Comparison of ENCODE assay signal across 16 cellular contexts in genomic region chr9:20436475-20437195, GRCh38.
DNase-seq lines count a peak whose midpoint lies in the region; ATAC-seq, FAIRE-seq and TF ChIP-seq lines count a peak whose summit lies in the region.
"Had no signal": no experiment of that assay in that cellular context is flagged by ENCODE, and none has a peak within 500 bp of the region (broad histone marks: within the 10 kb centered on the region; RNA-seq: fewer than 3 reads in every experiment).

No MANE protein-coding gene starts in this region.

- no peak overlapping the region for H2AK5ac ChIP-seq in H1 (ENCODE audit: low read depth, low read length)

- no peak overlapping the region for H3K56ac ChIP-seq in H1 (replicated peaks; ENCODE audit: insufficient read length, low read depth, low read length)

- H3K79me2 ChIP-seq in GM23248 (ENCODE audit: insufficient read depth): no peaks in the 10 kb centered on the region; the same call in 1 of the 2 replicates
- no peaks in the 10 kb centered on the region for H3K79me2 ChIP-seq in H1 (ENCODE audit: control insufficient read depth in 1 of 2, insufficient read depth in 2 of 2, low read length in 2 of 2)

- CTCF ChIA-PET in activated CD4-positive, alpha-beta T cell treated with anti-CD3 and anti-CD28 coated beads for 36 hours (lab: Charles Lee): interaction anchor here (0.7 to 1.7 kb wide), 4 partner anchors 10 to 165 kb away, joined by 3 to 4 read pairs (median 4); no protein-coding TSS in a partner anchor
- CTCF ChIA-PET in H1 (lab: Charles Lee; ENCODE audit: partially characterized antibody): interaction anchor here (1.7 to 1.8 kb wide), 2 partner anchors 19 to 63 kb away, joined by 3 to 5 read pairs; no protein-coding TSS in a partner anchor

- no peaks in the 10 kb centered on the region for H4K20me1 ChIP-seq in GM23248 (ENCODE audit: insufficient read depth)
- H4K20me1 ChIP-seq in H1 (replicated peaks in 1 of 2; ENCODE audit: control insufficient read depth in 1 of 2, insufficient read depth in 2 of 2, low read length in 2 of 2): no peaks in the 10 kb centered on the region
- H4K20me1 ChIP-seq: BLaER1 treated with 17β-estradiol and CSF1 and Interleukin-3, amounts not matched to agents 10 nM and 100 nM had no signal

- H2BK5ac ChIP-seq in H1 (ENCODE audit: low read depth, low read length): no peak overlapping the region

- no peaks in the 10 kb centered on the region for H3K27me3 Mint-ChIP-seq in activated CD4-positive, alpha-beta T cell treated with anti-CD3 and anti-CD28 coated beads for 36 hours
- no peaks in the 10 kb centered on the region for H3K27me3 Mint-ChIP-seq in activated CD4-positive, alpha-beta T cell treated with anti-CD3 and anti-CD28 coated beads, Interleukin-2, amount 10 ng/mL, durations not matched to agents 24 days and 14 days
- H3K27me3 Mint-ChIP-seq in activated naive CD8-positive, alpha-beta T cell treated with anti-CD3 and anti-CD28 coated beads, Interleukin-2, amount 50 U/mL, for 24 hours: no peaks in the 10 kb centered on the region
- H3K27me3 Mint-ChIP-seq in activated naive CD8-positive, alpha-beta T cell treated with anti-CD3 and anti-CD28 coated beads for 36 hours: no peaks in the 10 kb centered on the region
- H3K27me3 Mint-ChIP-seq: CD4-positive, CD25-positive, alpha-beta regulatory T cell had no signal

- no peak overlapping the region for H4K8ac ChIP-seq in H1 (ENCODE audit: extremely low read depth, insufficient read depth, low read length)

- in situ Hi-C loops in GM23248 (cut with MboI): no loop called here

- no peaks in the 10 kb centered on the region for H3K9me3 ChIP-seq in GM23248 (ENCODE audit: low read depth)
- H3K9me3 ChIP-seq in H1 (ENCODE audit: insufficient read depth in 2 of 2, low read depth in 1 of 2, low read length in 1 of 2): no peaks in the 10 kb centered on the region
- H3K9me3 ChIP-seq: BLaER1 treated with 17β-estradiol and CSF1 and Interleukin-3, amounts not matched to agents 10 nM and 100 nM; HAP-1 had no signal

- no peaks in the 10 kb centered on the region for H3K79me1 ChIP-seq in H1 (ENCODE audit: low read depth, low read length)

- peaks cover 21% of the 10 kb centered on the region for H3K4me1 Mint-ChIP-seq in activated CD4-positive, alpha-beta T cell treated with anti-CD3 and anti-CD28 coated beads for 36 hours
- peaks cover 23% of the 10 kb centered on the region for H3K4me1 Mint-ChIP-seq in activated CD4-positive, alpha-beta T cell treated with anti-CD3 and anti-CD28 coated beads, Interleukin-2, amount 10 ng/mL, durations not matched to agents 24 days and 14 days
- H3K4me1 Mint-ChIP-seq in activated naive CD8-positive, alpha-beta T cell treated with anti-CD3 and anti-CD28 coated beads, Interleukin-2, amount 50 U/mL, for 24 hours: peaks cover 41% of the 10 kb centered on the region
- peaks cover 24% of the 10 kb centered on the region for H3K4me1 Mint-ChIP-seq in activated naive CD8-positive, alpha-beta T cell treated with anti-CD3 and anti-CD28 coated beads for 36 hours

- 96 to 98% methylated on average over 1 of the region's 1 CpG for WGBS in GM23248 (ENCODE audit: low coverage in 1 of 2, low lambda C conversion rate in 2 of 2, missing lambda C conversion rate in 2 of 2), 2 experiments
- WGBS in H1 (ENCODE audit: extremely low coverage in 1 of 2, insufficient coverage in 1 of 2, insufficient read length in 1 of 2, insufficient replicate concordance in 2 of 2, low coverage in 1 of 2, low lambda C conversion rate in 2 of 2, missing lambda C conversion rate in 1 of 2), 2 experiments: 92% methylated on average over 1 of the region's 1 CpG; no CpG with 5 or more reads in 1 of the 2 experiments

- no peak overlapping the region for H2BK20ac ChIP-seq in H1 (ENCODE audit: low read length)

- H2BK15ac ChIP-seq in H1 (ENCODE audit: low read length): no peak overlapping the region

- H3K27ac Mint-ChIP-seq in activated CD4-positive, alpha-beta T cell treated with anti-CD3 and anti-CD28 coated beads for 36 hours: no peak overlapping the region
- no peak overlapping the region for H3K27ac Mint-ChIP-seq in activated CD4-positive, alpha-beta T cell treated with anti-CD3 and anti-CD28 coated beads, Interleukin-2, amount 10 ng/mL, durations not matched to agents 24 days and 14 days
- no peak overlapping the region for H3K27ac Mint-ChIP-seq in activated naive CD8-positive, alpha-beta T cell treated with anti-CD3 and anti-CD28 coated beads, Interleukin-2, amount 50 U/mL, for 24 hours
- H3K27ac Mint-ChIP-seq in activated naive CD8-positive, alpha-beta T cell treated with anti-CD3 and anti-CD28 coated beads for 36 hours: no peak overlapping the region

- H2BK120ac ChIP-seq in H1 (replicated peaks; ENCODE audit: low read depth, low read length): no peak overlapping the region

- H2BK12ac ChIP-seq in H1 (ENCODE audit: low read depth, low read length): no peak overlapping the region

- ATAC-seq in activated CD4-positive, alpha-beta T cell treated with anti-CD3 and anti-CD28 coated beads for 36 hours: peak; percentile 82
- peak; percentile 38 for ATAC-seq in activated naive CD8-positive, alpha-beta T cell treated with anti-CD3 and anti-CD28 coated beads, Interleukin-2, amount 50 U/mL, for 24 hours

- H3K14ac ChIP-seq in H1 (ENCODE audit: insufficient read length): no peak overlapping the region

- TF ChIP-seq POLR2A in H1 (IDR thresholded peaks at IDR 0.05; ENCODE audit: control extremely low read depth in 1 of 2, low read depth in 2 of 2, low read length in 2 of 2): no peak

- H3K23me2 ChIP-seq in H1 (ENCODE audit: low read depth, low read length): no peaks in the 10 kb centered on the region

- H2AFZ ChIP-seq in GM23248: no peak overlapping the region
- H2AFZ ChIP-seq in H1 (ENCODE audit: low read length): no peak overlapping the region

- peak overlapping the region; percentile 23; the same call in 1 of the 2 replicates for H3K27ac ChIP-seq in GM23248
- no peak overlapping the region for H3K27ac ChIP-seq in H1 (ENCODE audit: low read depth, low read length)
- H3K27ac ChIP-seq: BLaER1 treated with 17β-estradiol and CSF1 and Interleukin-3, amounts not matched to agents 10 nM and 100 nM; HL-60 had no signal

- no peak for FAIRE-seq in H1 (lab: Jason Lieb, UNC)

- no peak for TF ChIP-seq EP300 in H1 (IDR thresholded peaks at IDR 0.05; ENCODE audit: borderline replicate concordance in 1 of 2, low read depth in 2 of 2, low read length in 2 of 2)

- H3K9me3 Mint-ChIP-seq in activated CD4-positive, alpha-beta T cell treated with anti-CD3 and anti-CD28 coated beads for 36 hours (ENCODE audit: low read depth): no peaks in the 10 kb centered on the region
- no peaks in the 10 kb centered on the region for H3K9me3 Mint-ChIP-seq in activated CD4-positive, alpha-beta T cell treated with anti-CD3 and anti-CD28 coated beads, Interleukin-2, amount 10 ng/mL, durations not matched to agents 24 days and 14 days
- H3K9me3 Mint-ChIP-seq in activated naive CD8-positive, alpha-beta T cell treated with anti-CD3 and anti-CD28 coated beads, Interleukin-2, amount 50 U/mL, for 24 hours: no peaks in the 10 kb centered on the region
- H3K9me3 Mint-ChIP-seq in activated naive CD8-positive, alpha-beta T cell treated with anti-CD3 and anti-CD28 coated beads for 36 hours: no peaks in the 10 kb centered on the region

- no peak overlapping the region for H3K23ac ChIP-seq in H1 (ENCODE audit: insufficient read length)

- H3F3A ChIP-seq in GM23248 (ENCODE audit: insufficient read depth): no peaks in the 10 kb centered on the region

- H3K27me3 ChIP-seq in GM23248 (replicated peaks; ENCODE audit: insufficient read depth) (no peaks in the 10 kb centered on the region), H1 (replicated peaks in 1 of 4; ENCODE audit: control insufficient read depth in 3 of 4, extremely low read depth in 1 of 4, insufficient read depth in 3 of 4, low read length in 3 of 4) (no peaks in the 10 kb centered on the region)
- H3K27me3 ChIP-seq: BLaER1 treated with 17β-estradiol and CSF1 and Interleukin-3, amounts not matched to agents 10 nM and 100 nM had no signal

- no peak overlapping the region for H3K4ac ChIP-seq in H1 (replicated peaks; ENCODE audit: insufficient read length, low read depth, low read length)

- H3K9ac ChIP-seq in GM23248: no peak overlapping the region
- H3K9ac ChIP-seq in H1 (replicated peaks in 1 of 4; ENCODE audit: extremely low read depth in 1 of 4, low read depth in 3 of 4, low read length in 3 of 4): no peak overlapping the region
- H3K9ac ChIP-seq: BLaER1 treated with 17β-estradiol and CSF1 and Interleukin-3, amounts not matched to agents 10 nM and 100 nM had no signal

- intact Hi-C loops in activated CD4-positive, alpha-beta T cell treated with anti-CD3 and anti-CD28 coated beads for 36 hours (cut with DNase I, micrococcal nuclease): no loop called here
- intact Hi-C loops in activated CD4-positive, alpha-beta T cell treated with anti-CD3 and anti-CD28 coated beads, Interleukin-2, amount 10 ng/mL, durations not matched to agents 24 days and 14 days (cut with micrococcal nuclease): loop anchor here (10.0 kb wide), 1 partner anchor 182 kb away; no protein-coding TSS in a partner anchor

- H3K4me2 ChIP-seq in GM23248 (ENCODE audit: unreplicated experiment): no peak overlapping the region
- H3K4me2 ChIP-seq in H1 (ENCODE audit: insufficient read depth in 1 of 2, low read depth in 2 of 2, low read length in 2 of 2): no peak overlapping the region
- H3K4me2 ChIP-seq: BLaER1 treated with 17β-estradiol and CSF1 and Interleukin-3, amounts not matched to agents 10 nM and 100 nM had no signal

- POLR2A ChIA-PET in activated CD4-positive, alpha-beta T cell treated with anti-CD3 and anti-CD28 coated beads for 36 hours (lab: Charles Lee): no interaction called here
- POLR2A ChIA-PET in H1 (lab: Charles Lee; ENCODE audit: partially characterized antibody): no interaction called here

- no peak overlapping the region for H3K4me3 Mint-ChIP-seq in activated CD4-positive, alpha-beta T cell treated with anti-CD3 and anti-CD28 coated beads for 36 hours
- no peak overlapping the region for H3K4me3 Mint-ChIP-seq in activated CD4-positive, alpha-beta T cell treated with anti-CD3 and anti-CD28 coated beads, Interleukin-2, amount 10 ng/mL, durations not matched to agents 24 days and 14 days
- H3K4me3 Mint-ChIP-seq in activated naive CD8-positive, alpha-beta T cell treated with anti-CD3 and anti-CD28 coated beads, Interleukin-2, amount 50 U/mL, for 24 hours: no peak overlapping the region
- H3K4me3 Mint-ChIP-seq in activated naive CD8-positive, alpha-beta T cell treated with anti-CD3 and anti-CD28 coated beads for 36 hours: no peak overlapping the region
- H3K4me3 Mint-ChIP-seq: CD4-positive, CD25-positive, alpha-beta regulatory T cell had no signal

- no peak overlapping the region for H4K91ac ChIP-seq in H1 (replicated peaks; ENCODE audit: insufficient read length, low read length)

- H3K36me3 Mint-ChIP-seq in activated CD4-positive, alpha-beta T cell treated with anti-CD3 and anti-CD28 coated beads for 36 hours (ENCODE audit: low read depth): peaks cover 6% of the 10 kb centered on the region
- H3K36me3 Mint-ChIP-seq in activated CD4-positive, alpha-beta T cell treated with anti-CD3 and anti-CD28 coated beads, Interleukin-2, amount 10 ng/mL, durations not matched to agents 24 days and 14 days (ENCODE audit: low read depth): peaks cover 28% of the 10 kb centered on the region
- peaks cover 11% of the 10 kb centered on the region for H3K36me3 Mint-ChIP-seq in activated naive CD8-positive, alpha-beta T cell treated with anti-CD3 and anti-CD28 coated beads, Interleukin-2, amount 50 U/mL, for 24 hours (ENCODE audit: low read depth)
- peaks cover 8% of the 10 kb centered on the region for H3K36me3 Mint-ChIP-seq in activated naive CD8-positive, alpha-beta T cell treated with anti-CD3 and anti-CD28 coated beads for 36 hours

- DNase-seq in activated CD4-positive, alpha-beta T cell treated with anti-CD3 and anti-CD28 coated beads for 36 hours: no peak
- no peak for DNase-seq in activated CD4-positive, alpha-beta T cell treated with anti-CD3 and anti-CD28 coated beads, Interleukin-2, amount 10 ng/mL, durations not matched to agents 24 days and 14 days
- no peak for DNase-seq in activated naive CD8-positive, alpha-beta T cell treated with anti-CD3 and anti-CD28 coated beads, Interleukin-2, amount 50 U/mL, for 24 hours
- DNase-seq in activated naive CD8-positive, alpha-beta T cell treated with anti-CD3 and anti-CD28 coated beads for 36 hours: no peak
- DNase-seq in GM23248 (no peak), H1 (ENCODE audit: low read depth in 1 of 2, low spot score in 2 of 2) (no peak), NCI-H345 treated with DMSO at 0.1 percent for 48 hours (lab: John Stamatoyannopoulos, UW; ENCODE audit: unreplicated experiment) (no peak), DMS 273 (lab: John Stamatoyannopoulos, UW; ENCODE audit: unreplicated experiment) (no peak)
- DNase-seq: 8988T; ACHN; CD4-positive, CD25-positive, alpha-beta regulatory T cell; DMS 273 treated with DMSO at 0.1 percent for 48 hours; GOT3 had no signal

- peaks cover 13% of the 10 kb centered on the region for H3K4me1 ChIP-seq in GM23248 (ENCODE audit: insufficient read depth)
- H3K4me1 ChIP-seq in H1 (replicated peaks in 1 of 4; ENCODE audit: control insufficient read depth in 3 of 4, insufficient read depth in 4 of 4, low read length in 3 of 4): no peaks in the 10 kb centered on the region; a peak in 1 of 7 replicates
- H3K4me1 ChIP-seq: HAP-1 had no signal

- H3K36me3 ChIP-seq in GM23248 (ENCODE audit: low read depth) (no peaks in the 10 kb centered on the region), H1 (ENCODE audit: control insufficient read depth in 2 of 4, insufficient read depth in 4 of 4, low read length in 3 of 4) (no peaks in the 10 kb centered on the region)
- H3K36me3 ChIP-seq: BLaER1 treated with 17β-estradiol and CSF1 and Interleukin-3, amounts not matched to agents 10 nM and 100 nM; HAP-1 had no signal

- no peaks in the 10 kb centered on the region for H3K9me2 ChIP-seq in GM23248 (ENCODE audit: insufficient read depth)

- TF ChIP-seq RAD21 in H1 (IDR thresholded peaks at IDR 0.05 in 1 of 2, conservative IDR thresholded peaks at IDR 0.05 in 1 of 2; ENCODE audit: low read depth in 2 of 2, low read length in 2 of 2): no peak

- TF ChIP-seq CTCF in H1 (IDR thresholded peaks at IDR 0.05; ENCODE audit: control extremely low read depth in 1 of 3, insufficient read depth in 1 of 3, low read depth in 1 of 3, low read length in 3 of 3): no peak

- H4K5ac ChIP-seq in H1 (ENCODE audit: insufficient read length, low read depth, low read length): no peak overlapping the region

- H3K18ac ChIP-seq in H1 (ENCODE audit: extremely low read depth, low read length): no peak overlapping the region

- no peak overlapping the region for H3K4me3 ChIP-seq in GM23248
- no peak overlapping the region for H3K4me3 ChIP-seq in H1 (ENCODE audit: extremely low read depth in 1 of 4, insufficient read depth in 2 of 4, low read depth in 3 of 4, low read length in 4 of 4)
- H3K4me3 ChIP-seq: BLaER1 treated with 17β-estradiol and CSF1 and Interleukin-3, amounts not matched to agents 10 nM and 100 nM; HAP-1 had no signal
